ENCODE assay signal across 11 cellular contexts in the genomic region with DNA sequence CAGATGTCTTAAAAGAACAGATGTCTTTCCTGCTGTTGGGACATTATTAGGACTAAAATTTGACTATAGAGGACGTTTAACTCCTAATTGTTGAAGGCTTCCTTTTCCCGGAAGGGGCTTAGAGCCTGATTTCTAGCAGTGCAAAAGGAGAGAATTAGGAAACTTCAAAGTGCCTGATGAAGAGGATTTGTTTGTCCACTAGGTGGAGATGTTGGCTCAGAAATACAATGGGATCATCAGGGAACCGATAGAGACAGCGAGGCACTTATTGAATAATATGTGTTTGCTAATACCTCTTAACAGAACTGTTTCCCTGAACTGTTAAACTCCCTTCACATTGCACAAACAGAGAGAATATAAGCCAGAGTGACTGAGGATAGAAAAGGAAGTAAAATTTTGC.
DNase-seq lines count a peak whose midpoint lies in the region; ATAC-seq and TF ChIP-seq lines count a peak whose summit lies in the region.
"Had no signal": no experiment of that assay in that cellular context is flagged by ENCODE, and none has a peak within 500 bp of the region (broad histone marks: within the 10 kb centered on the region; RNA-seq: fewer than 3 reads in every experiment).

No MANE protein-coding gene starts in this region.

- WGBS in endodermal cell (ENCODE audit: insufficient coverage in 1 of 2, insufficient read length in 1 of 2), 2 experiments: 0% methylated on average over 2 of the region's 4 CpGs; no CpG with 5 or more reads in 1 of the 2 experiments

- no peaks in the 10 kb centered on the region for H3K36me3 ChIP-seq in endodermal cell (ENCODE audit: control insufficient read depth, insufficient read depth, low read length)
- H3K36me3 ChIP-seq in BE2C: no peaks in the 10 kb centered on the region
- H3K36me3 ChIP-seq: gastrocnemius medialis had no signal

- H3K4me3 Mint-ChIP-seq in central memory CD8-positive, alpha-beta T cell: no peak overlapping the region
- H3K4me3 Mint-ChIP-seq in endodermal cell: no peak overlapping the region

- H3K9ac ChIP-seq in endodermal cell (ENCODE audit: extremely low read depth, low read length, poor library complexity, severe bottlenecking): no peak overlapping the region

- H3K4me3 ChIP-seq in endodermal cell (ENCODE audit: low read length) (no peak overlapping the region), BE2C (ENCODE audit: low read depth, low read length) (no peak overlapping the region)
- H3K4me3 ChIP-seq: gastrocnemius medialis had no signal

- no peaks in the 10 kb centered on the region for H3K27me3 Mint-ChIP-seq in central memory CD8-positive, alpha-beta T cell
- H3K27me3 Mint-ChIP-seq in endodermal cell (ENCODE audit: insufficient read depth): no peaks in the 10 kb centered on the region

- H3K27me3 ChIP-seq in endodermal cell (ENCODE audit: control insufficient read depth, insufficient read depth, low read length, poor library complexity, severe bottlenecking): no peaks in the 10 kb centered on the region
- no peaks in the 10 kb centered on the region for H3K27me3 ChIP-seq in BE2C
- H3K27me3 ChIP-seq: gastrocnemius medialis had no signal

- in situ Hi-C loops in KBM-7 (cut with MboI; ENCODE audit: low pct_unique_long_range_greater_than_20kb, low sequenced_read_pairs): no loop called here

- H3K27ac ChIP-seq in endodermal cell (ENCODE audit: low read depth, low read length): no peak overlapping the region
- H3K27ac ChIP-seq: gastrocnemius medialis had no signal

- no peaks in the 10 kb centered on the region for H3K36me3 Mint-ChIP-seq in central memory CD8-positive, alpha-beta T cell (ENCODE audit: insufficient read depth)
- no peaks in the 10 kb centered on the region for H3K36me3 Mint-ChIP-seq in endodermal cell (ENCODE audit: low read depth)

- peak; percentile 76 for ATAC-seq in central memory CD8-positive, alpha-beta T cell (replicated peaks; ENCODE audit: extremely low read depth, poor library complexity, severe bottlenecking)
- no peak for ATAC-seq in omental fat pad (ENCODE audit: low FRiP score)
- ATAC-seq in GM21717 (IDR thresholded peaks at IDR 0.05; ENCODE audit: unreplicated experiment): no peak
- ATAC-seq: gastrocnemius medialis had no signal

- peaks cover 2% of the 10 kb centered on the region for H3K4me1 ChIP-seq in endodermal cell (ENCODE audit: control insufficient read depth, insufficient read depth, low read length)
- H3K4me1 ChIP-seq in BE2C: no peaks in the 10 kb centered on the region
- H3K4me1 ChIP-seq: gastrocnemius medialis had no signal

- no peak for TF ChIP-seq CTCF in omental fat pad (IDR thresholded peaks at IDR 0.05)
- no peak for TF ChIP-seq CTCF in endodermal cell (conservative IDR thresholded peaks at IDR 0.05)
- no peak for TF ChIP-seq CTCF in BE2C (IDR thresholded peaks at IDR 0.05; ENCODE audit: low read depth, low read length)

- peaks cover 9% of the 10 kb centered on the region for H3K4me1 Mint-ChIP-seq in central memory CD8-positive, alpha-beta T cell
- H3K4me1 Mint-ChIP-seq in endodermal cell: no peaks in the 10 kb centered on the region

- DNase-seq in GF-D8 (lab: John Stamatoyannopoulos, UW): peak; percentile 1
- peak; percentile 63 for DNase-seq in KBM-7
- peak in 1 of 2 donors; percentile 37 for DNase-seq in central memory CD8-positive, alpha-beta T cell (ENCODE audit: low spot score in 2 of 2)
- DNase-seq in non-pigmented ciliary epithelial cell (ENCODE audit: low read depth): peak; percentile 0
- no peak for DNase-seq in omental fat pad (ENCODE audit: low spot score)
- DNase-seq in endodermal cell: no peak
- no peak for DNase-seq in BE2C
- DNase-seq: gastrocnemius medialis; NCI-H1436; stimulated activated CD4-positive, alpha-beta T cell treated with anti-CD3 and anti-CD28 coated beads, Interleukin-12 subunit alpha, Interleukin-12 subunit beta, amount 100 ng/mL, for 4 hours had no signal

- no peaks in the 10 kb centered on the region for H3K9me3 ChIP-seq in endodermal cell (ENCODE audit: control insufficient read depth, low read length)
- H3K9me3 ChIP-seq in BE2C: no peaks in the 10 kb centered on the region
- H3K9me3 ChIP-seq: gastrocnemius medialis had no signal

- no peak overlapping the region for H3K27ac Mint-ChIP-seq in central memory CD8-positive, alpha-beta T cell (ENCODE audit: low read depth)
- H3K27ac Mint-ChIP-seq in endodermal cell: no peak overlapping the region

- H3K9me3 Mint-ChIP-seq in central memory CD8-positive, alpha-beta T cell: no peaks in the 10 kb centered on the region
- H3K9me3 Mint-ChIP-seq in endodermal cell: no peaks in the 10 kb centered on the region

Comparison
In these comparisons a context has a peak if more than half of its experiments do, and no peak if none do; other contexts are left out.
1. DNase-seq: peak in GF-D8 (single experiment), KBM-7 (single experiment) and non-pigmented ciliary epithelial cell (single experiment); none in omental fat pad (single experiment), endodermal cell (single experiment) and BE2C (single experiment).